Comparison of ENCODE assay signal across 1 cellular context in the genomic region with DNA sequence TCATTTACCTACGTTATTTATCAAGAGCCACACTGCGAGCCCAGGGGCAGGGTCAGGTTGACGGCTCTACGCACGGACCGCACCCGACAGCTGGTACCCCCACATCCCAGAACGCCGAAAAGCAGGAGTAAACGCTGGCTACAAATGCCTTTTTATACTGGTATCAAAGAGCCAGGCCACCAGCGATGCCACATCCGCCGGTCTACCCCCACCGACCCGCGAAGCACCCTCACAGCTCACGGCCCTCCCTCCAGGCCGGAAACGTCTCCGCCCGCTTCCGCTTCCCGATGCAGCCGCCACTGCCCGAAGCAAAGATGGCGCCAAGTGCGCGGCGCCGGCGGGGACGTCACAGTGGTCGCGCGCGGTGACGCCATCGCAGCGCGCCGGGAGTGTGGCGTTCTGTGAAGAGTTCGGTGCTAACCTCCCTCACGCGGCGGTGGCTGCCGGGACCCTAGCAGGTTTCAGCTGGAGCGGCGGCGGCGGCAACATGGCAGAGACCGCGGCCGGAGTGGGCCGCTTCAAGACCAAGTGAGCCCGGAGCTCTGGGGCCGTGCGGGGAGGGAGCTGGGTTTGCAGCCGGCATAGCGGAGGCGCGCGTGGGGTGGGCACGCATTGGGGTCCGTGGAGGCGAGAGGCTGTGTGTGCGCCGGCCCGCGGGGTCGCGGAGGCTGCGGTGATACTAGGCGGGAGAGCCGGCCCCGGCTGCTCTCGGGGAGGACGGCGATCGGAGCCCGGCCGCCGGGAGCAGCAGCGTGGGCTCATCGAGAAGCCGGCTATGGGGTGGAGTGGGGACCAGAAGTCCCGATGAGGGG.
TF ChIP-seq lines count a peak whose summit lies in the region.

Gene TBL3 (plus strand): TSS at position 376 of the 812 bp plus-strand sequence. CDS start 112 bp downstream, at position 488.

TF ChIP-seq in HEK293, 187 proteins besides CTCF, POLR2A, EP300 and RAD21 (continued from another document and continues in another):
- no peak for TF ChIP-seq ZNF214 (tag by site-specific recombination; IDR thresholded peaks at IDR 0.05; ENCODE audit: borderline replicate concordance)
- no peak for TF ChIP-seq ZNF248 (tag by site-specific recombination; IDR thresholded peaks at IDR 0.05)
- no peak for TF ChIP-seq ZNF521 (tag by site-specific recombination; IDR thresholded peaks at IDR 0.05)
- no peak for TF ChIP-seq ZNF791 (tag by site-specific recombination; IDR thresholded peaks at IDR 0.05)
- TF ChIP-seq ZNF555 (tag by site-specific recombination; conservative IDR thresholded peaks at IDR 0.05) = no peak
- TF ChIP-seq OSR2 (tag by site-specific recombination; IDR thresholded peaks at IDR 0.05) = no peak
- no peak for TF ChIP-seq MEIS1 (CRISPR knock-in tag; IDR thresholded peaks at IDR 0.05; ENCODE audit: borderline replicate concordance)
- no peak for TF ChIP-seq ZNF768 (tag by site-specific recombination; IDR thresholded peaks at IDR 0.05)
- TF ChIP-seq, protein P1, sequence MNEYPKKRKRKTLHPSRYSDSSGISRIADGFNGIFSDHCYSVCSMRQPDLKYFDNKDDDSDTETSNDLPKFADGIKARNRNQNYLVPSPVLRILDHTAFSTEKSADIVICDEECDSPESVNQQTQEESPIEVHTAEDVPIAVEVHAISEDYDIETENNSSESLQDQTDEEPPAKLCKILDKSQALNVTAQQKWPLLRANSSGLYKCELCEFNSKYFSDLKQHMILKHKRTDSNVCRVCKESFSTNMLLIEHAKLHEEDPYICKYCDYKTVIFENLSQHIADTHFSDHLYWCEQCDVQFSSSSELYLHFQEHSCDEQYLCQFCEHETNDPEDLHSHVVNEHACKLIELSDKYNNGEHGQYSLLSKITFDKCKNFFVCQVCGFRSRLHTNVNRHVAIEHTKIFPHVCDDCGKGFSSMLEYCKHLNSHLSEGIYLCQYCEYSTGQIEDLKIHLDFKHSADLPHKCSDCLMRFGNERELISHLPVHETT (tag by site-specific recombination; IDR thresholded peaks at IDR 0.05) = peak; percentile 99
- peak; percentile 86 for TF ChIP-seq ZFHX2 (tag by site-specific recombination; conservative IDR thresholded peaks at IDR 0.05)
- TF ChIP-seq PATZ1 (tag by site-specific recombination; IDR thresholded peaks at IDR 0.05) = peak; percentile 95
- no peak for TF ChIP-seq ZSCAN18 (tag by site-specific recombination; IDR thresholded peaks at IDR 0.05)
- no peak; the same call in 1 of the 2 replicates for TF ChIP-seq ZNF701 (tag by site-specific recombination; IDR thresholded peaks at IDR 0.05)
- TF ChIP-seq, protein P2, sequence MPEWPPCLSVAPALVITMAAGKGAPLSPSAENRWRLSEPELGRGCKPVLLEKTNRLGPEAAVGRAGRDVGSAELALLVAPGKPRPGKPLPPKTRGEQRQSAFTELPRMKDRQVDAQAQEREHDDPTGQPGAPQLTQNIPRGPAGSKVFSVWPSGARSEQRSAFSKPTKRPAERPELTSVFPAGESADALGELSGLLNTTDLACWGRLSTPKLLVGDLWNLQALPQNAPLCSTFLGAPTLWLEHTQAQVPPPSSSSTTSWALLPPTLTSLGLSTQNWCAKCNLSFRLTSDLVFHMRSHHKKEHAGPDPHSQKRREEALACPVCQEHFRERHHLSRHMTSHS (tag by site-specific recombination; IDR thresholded peaks at IDR 0.05) = peak; percentile 60; the same call in 1 of the 2 replicates
- TF ChIP-seq ZBTB1 (tag by site-specific recombination; IDR thresholded peaks at IDR 0.05) = no peak
- TF ChIP-seq KLF7 (tag by site-specific recombination; IDR thresholded peaks at IDR 0.05; ENCODE audit: borderline replicate concordance) = peak; percentile 67; the same call in 1 of the 2 replicates
- TF ChIP-seq ZNF184 (tag by site-specific recombination; IDR thresholded peaks at IDR 0.05) = no peak
- TF ChIP-seq ZNF596 (tag by site-specific recombination; IDR thresholded peaks at IDR 0.05) = no peak
- no peak for TF ChIP-seq ZNF155 (tag by site-specific recombination; IDR thresholded peaks at IDR 0.05)
- TF ChIP-seq ZNF549 (tag by site-specific recombination; IDR thresholded peaks at IDR 0.05) = no peak
- TF ChIP-seq KLF9 (tag by site-specific recombination; IDR thresholded peaks at IDR 0.05; ENCODE audit: low read depth) = no peak; the same call in 1 of the 2 replicates
- TF ChIP-seq, protein P3, sequence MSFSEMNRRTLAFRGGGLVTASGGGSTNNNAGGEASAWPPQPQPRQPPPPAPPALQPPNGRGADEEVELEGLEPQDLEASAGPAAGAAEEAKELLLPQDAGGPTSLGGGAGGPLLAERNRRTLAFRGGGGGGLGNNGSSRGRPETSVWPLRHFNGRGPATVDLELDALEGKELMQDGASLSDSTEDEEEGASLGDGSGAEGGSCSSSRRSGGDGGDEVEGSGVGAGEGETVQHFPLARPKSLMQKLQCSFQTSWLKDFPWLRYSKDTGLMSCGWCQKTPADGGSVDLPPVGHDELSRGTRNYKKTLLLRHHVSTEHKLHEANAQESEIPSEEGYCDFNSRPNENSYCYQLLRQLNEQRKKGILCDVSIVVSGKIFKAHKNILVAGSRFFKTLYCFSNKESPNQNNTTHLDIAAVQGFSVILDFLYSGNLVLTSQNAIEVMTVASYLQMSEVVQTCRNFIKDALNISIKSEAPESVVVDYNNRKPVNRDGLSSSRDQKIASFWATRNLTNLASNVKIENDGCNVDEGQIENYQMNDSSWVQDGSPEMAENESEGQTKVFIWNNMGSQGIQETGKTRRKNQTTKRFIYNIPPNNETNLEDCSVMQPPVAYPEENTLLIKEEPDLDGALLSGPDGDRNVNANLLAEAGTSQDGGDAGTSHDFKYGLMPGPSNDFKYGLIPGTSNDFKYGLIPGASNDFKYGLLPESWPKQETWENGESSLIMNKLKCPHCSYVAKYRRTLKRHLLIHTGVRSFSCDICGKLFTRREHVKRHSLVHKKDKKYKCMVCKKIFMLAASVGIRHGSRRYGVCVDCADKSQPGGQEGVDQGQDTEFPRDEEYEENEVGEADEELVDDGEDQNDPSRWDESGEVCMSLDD (tag by site-specific recombination; IDR thresholded peaks at IDR 0.05) = no peak
- TF ChIP-seq ZNF548 (tag by site-specific recombination; IDR thresholded peaks at IDR 0.05) = no peak
- no peak for TF ChIP-seq ZNF473 (tag by site-specific recombination; IDR thresholded peaks at IDR 0.05)
- TF ChIP-seq ZNF10 (tag by site-specific recombination; IDR thresholded peaks at IDR 0.05) = peak; percentile 48; the same call in 1 of the 2 replicates
- peak; percentile 74 for TF ChIP-seq IKZF3 (tag by site-specific recombination; IDR thresholded peaks at IDR 0.05)
- peak; percentile 49; the same call in 1 of the 2 replicates for TF ChIP-seq ZNF610 (tag by site-specific recombination; IDR thresholded peaks at IDR 0.05; ENCODE audit: borderline replicate concordance)
- no peak for TF ChIP-seq ZNF121 (tag by site-specific recombination; IDR thresholded peaks at IDR 0.05)
- peak; percentile 68 for TF ChIP-seq HIC1 (tag by site-specific recombination; IDR thresholded peaks at IDR 0.05)
- no peak for TF ChIP-seq ZNF174 (tag by site-specific recombination; IDR thresholded peaks at IDR 0.05)
- peak; percentile 88 for TF ChIP-seq ZNF335 (tag by site-specific recombination; conservative IDR thresholded peaks at IDR 0.05)
- no peak for TF ChIP-seq ZNF266 (tag by site-specific recombination; IDR thresholded peaks at IDR 0.05; ENCODE audit: low read depth)
- peak; percentile 95 for TF ChIP-seq ZNF561 (tag by site-specific recombination; IDR thresholded peaks at IDR 0.05; ENCODE audit: borderline replicate concordance)
- TF ChIP-seq ZNF2 (tag by site-specific recombination; IDR thresholded peaks at IDR 0.05) = peak; percentile 96
- no peak for TF ChIP-seq ZNF670 (tag by site-specific recombination; IDR thresholded peaks at IDR 0.05; ENCODE audit: low read depth)
- TF ChIP-seq ZBTB48 (tag by site-specific recombination; IDR thresholded peaks at IDR 0.05) = peak; percentile 10; the same call in 1 of the 2 replicates
- TF ChIP-seq ZNF518A (tag by site-specific recombination; conservative IDR thresholded peaks at IDR 0.05; ENCODE audit: low read depth) = peak; percentile 95
- TF ChIP-seq INSM2 (tag by site-specific recombination; IDR thresholded peaks at IDR 0.05) = peak; percentile 94
- peak; percentile 92 for TF ChIP-seq KLF16 (tag by site-specific recombination; IDR thresholded peaks at IDR 0.05)
- TF ChIP-seq YY2 (tag by site-specific recombination; IDR thresholded peaks at IDR 0.05) = peak; percentile 98
- TF ChIP-seq KLF10 (tag by site-specific recombination; IDR thresholded peaks at IDR 0.05) = peak; percentile 84
- TF ChIP-seq ZNF132 (tag by site-specific recombination; IDR thresholded peaks at IDR 0.05; ENCODE audit: borderline replicate concordance) = no peak
- TF ChIP-seq ZNF623 (tag by site-specific recombination; IDR thresholded peaks at IDR 0.05) = no peak
